In the genomic region with DNA sequence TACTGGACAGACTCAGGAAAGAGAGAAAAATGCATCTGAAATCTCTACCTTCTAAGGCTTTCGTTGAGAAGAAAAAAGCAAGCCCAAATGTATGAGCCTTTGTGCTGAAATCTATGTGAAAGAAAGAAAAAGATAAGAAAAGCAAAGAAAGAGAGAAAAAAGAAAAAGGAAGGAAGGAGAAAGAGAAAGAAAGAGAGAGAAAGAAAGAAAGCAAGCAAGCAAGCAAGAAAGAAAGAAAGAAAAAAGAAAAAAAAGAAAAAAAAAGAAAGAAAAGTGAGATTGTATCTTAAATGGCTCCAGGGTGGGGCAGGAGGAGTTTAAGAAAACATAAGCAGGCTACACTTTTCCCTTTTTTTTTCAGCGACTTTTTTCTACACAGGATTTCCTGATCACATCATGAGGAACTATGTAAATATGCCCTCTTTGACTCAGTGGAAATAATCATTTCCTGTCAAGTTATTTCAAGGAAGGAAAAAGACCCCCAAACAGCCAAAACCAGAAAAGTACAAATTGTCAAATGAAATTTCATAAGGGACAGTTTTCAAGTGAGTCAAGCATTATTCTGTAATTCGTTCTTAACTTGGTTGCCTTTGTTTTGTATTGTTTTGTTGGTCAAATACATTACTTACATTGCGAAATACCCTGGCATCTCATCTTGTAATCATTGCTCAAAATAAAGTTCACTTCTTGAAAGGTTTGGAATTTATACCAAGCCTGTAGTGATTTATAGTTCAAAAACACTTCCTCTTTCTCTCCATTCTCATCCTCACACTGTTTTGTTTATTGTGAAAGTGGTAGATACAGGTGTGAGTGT, we compare ENCODE assay signal across 1 cellular context.
TF ChIP-seq lines count a peak whose summit lies in the region.

No MANE protein-coding gene starts in this region.

TF ChIP-seq in SK-N-SH treated with all-trans-retinoic acid at 6 μM for 48 hours, 23 proteins besides CTCF, POLR2A, EP300 and RAD21 (continued from another document):
- no peak for TF ChIP-seq CSDC2 (CRISPR knock-in tag; IDR thresholded peaks at IDR 0.05)
- no peak for TF ChIP-seq ZNF8 (CRISPR knock-in tag; IDR thresholded peaks at IDR 0.05)
- no peak for TF ChIP-seq OSR1 (CRISPR knock-in tag; IDR thresholded peaks at IDR 0.05)
- no peak for TF ChIP-seq TCF4 (CRISPR knock-in tag; IDR thresholded peaks at IDR 0.05; ENCODE audit: borderline replicate concordance)
- TF ChIP-seq ZNF565 (CRISPR knock-in tag; conservative IDR thresholded peaks at IDR 0.05; ENCODE audit: low read depth) = no peak
- TF ChIP-seq, protein P1, sequence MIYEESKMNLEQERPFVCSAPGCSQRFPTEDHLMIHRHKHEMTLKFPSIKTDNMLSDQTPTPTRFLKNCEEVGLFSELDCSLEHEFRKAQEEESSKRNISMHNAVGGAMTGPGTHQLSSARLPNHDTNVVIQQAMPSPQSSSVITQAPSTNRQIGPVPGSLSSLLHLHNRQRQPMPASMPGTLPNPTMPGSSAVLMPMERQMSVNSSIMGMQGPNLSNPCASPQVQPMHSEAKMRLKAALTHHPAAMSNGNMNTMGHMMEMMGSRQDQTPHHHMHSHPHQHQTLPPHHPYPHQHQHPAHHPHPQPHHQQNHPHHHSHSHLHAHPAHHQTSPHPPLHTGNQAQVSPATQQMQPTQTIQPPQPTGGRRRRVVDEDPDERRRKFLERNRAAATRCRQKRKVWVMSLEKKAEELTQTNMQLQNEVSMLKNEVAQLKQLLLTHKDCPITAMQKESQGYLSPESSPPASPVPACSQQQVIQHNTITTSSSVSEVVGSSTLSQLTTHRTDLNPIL (CRISPR knock-in tag; IDR thresholded peaks at IDR 0.05; ENCODE audit: low read depth) = no peak
- TF ChIP-seq SNAI2 (CRISPR knock-in tag; IDR thresholded peaks at IDR 0.05) = no peak
